Comparison of ENCODE assay signal across 11 cellular contexts in the genomic region with DNA sequence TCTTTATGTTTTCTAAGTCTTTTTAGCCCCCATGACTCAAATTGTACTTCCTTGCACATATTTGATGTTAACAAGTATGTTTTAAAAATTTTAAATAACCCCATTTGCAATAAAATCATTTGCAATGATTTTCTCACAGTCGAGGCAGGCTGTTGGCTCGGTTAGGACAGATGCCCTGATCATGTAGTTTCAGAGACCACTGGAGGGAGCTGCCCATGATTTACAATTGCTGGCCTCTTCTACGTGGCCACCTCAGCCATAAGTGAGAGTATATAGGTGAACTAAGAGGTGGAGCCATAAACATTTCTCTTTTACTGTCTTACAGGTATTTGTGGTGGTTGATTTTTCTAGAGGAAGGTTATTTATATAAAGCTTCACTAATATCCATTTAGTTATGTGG. TPM values are rescaled to one million over a fixed set of nuclear protein-coding genes. Genes with fewer than 3 reads are reported as not detected.
DNase-seq lines count a peak whose midpoint lies in the region; TF ChIP-seq lines count a peak whose summit lies in the region.
"Had no signal": no experiment of that assay in that cellular context is flagged by ENCODE, and none has a peak within 500 bp of the region (broad histone marks: within the 10 kb centered on the region; RNA-seq: fewer than 3 reads in every experiment).

No MANE protein-coding gene starts in this region.

- H2AFZ ChIP-seq in OCI-LY1 (ENCODE audit: low read length) (no peak overlapping the region), neuronal stem cell (ENCODE audit: low read length) (no peak overlapping the region)

- H2BK120ac ChIP-seq in neuronal stem cell (ENCODE audit: low read depth, low read length), result no peak overlapping the region

- H3K14ac ChIP-seq in neuronal stem cell (ENCODE audit: low read length), result no peak overlapping the region

- H3K9me2 ChIP-seq in OCI-LY1 (ENCODE audit: low read depth, low read length), result no peaks in the 10 kb centered on the region

- no peaks in the 10 kb centered on the region for H3F3A ChIP-seq in OCI-LY1 (ENCODE audit: insufficient read depth, low read length)

- no peak overlapping the region for H2BK5ac ChIP-seq in neuronal stem cell (ENCODE audit: low read length)

- no peak for TF ChIP-seq POLR2A in ovary (IDR thresholded peaks at IDR 0.05)

- peaks cover 15% of the 10 kb centered on the region for H3K79me2 ChIP-seq in OCI-LY1 (ENCODE audit: insufficient read depth, low read length)

- H3K4me1 ChIP-seq in OCI-LY1 (ENCODE audit: insufficient read depth, low read length, severe bottlenecking), result peaks cover 24% of the 10 kb centered on the region
- H3K4me1 ChIP-seq in endocrine pancreas (ENCODE audit: control insufficient read depth, insufficient read depth, low read length), result peaks cover 9% of the 10 kb centered on the region
- H3K4me1 ChIP-seq in ovary (ENCODE audit: insufficient read depth), result peaks cover 6% of the 10 kb centered on the region
- peaks cover 2 to 7% of the 10 kb centered on the region in 2 donors for H3K4me1 ChIP-seq in neuronal stem cell (ENCODE audit: control insufficient read depth in 2 of 2, insufficient read depth in 1 of 2, low read depth in 1 of 2, low read length in 2 of 2)

- no peak overlapping the region for H2BK12ac ChIP-seq in neuronal stem cell (ENCODE audit: low read length)

- 0 out of 2 replicates have a peak, but pooled peaks have one; percentile 10 for TF ChIP-seq CTCF in OCI-LY1 (IDR thresholded peaks at IDR 0.05; ENCODE audit: low read length)
- no peak for TF ChIP-seq CTCF in ovary (IDR thresholded peaks at IDR 0.05)

- no peak overlapping the region for H3K23ac ChIP-seq in neuronal stem cell (ENCODE audit: low read depth, low read length, poor library complexity)

- H3K18ac ChIP-seq in neuronal stem cell (ENCODE audit: low read length), result no peak overlapping the region

- peak; percentile 31 for DNase-seq in EL
- DNase-seq in ovary, result no peak
- no peak for DNase-seq in hypothalamus (lab: John Stamatoyannopoulos, UW)
- DNase-seq in neuronal stem cell (ENCODE audit: low spot score), result no peak
- no peak for DNase-seq in NCI-H774 (lab: John Stamatoyannopoulos, UW)
- no peak for DNase-seq in dedifferentiated amniotic fluid mesenchymal stem cell (ENCODE audit: extremely low spot score)
- DNase-seq: NCI-H1694; stimulated activated CD4-positive, alpha-beta T cell treated with anti-CD3 and anti-CD28 coated beads, Interleukin-4, amount 100 ng/mL, for 1 hour; SW 1271 had no signal

- no peak overlapping the region for H2AK5ac ChIP-seq in neuronal stem cell (ENCODE audit: low read depth, low read length)

- peak overlapping the region; percentile 96 for H3K4me2 ChIP-seq in OCI-LY1 (ENCODE audit: low read length)
- no peak overlapping the region for H3K4me2 ChIP-seq in neuronal stem cell (ENCODE audit: insufficient read depth, low read length, poor library complexity, severe bottlenecking)

- H3K27me3 ChIP-seq in OCI-LY1 (ENCODE audit: insufficient read depth, low read length), result no peaks in the 10 kb centered on the region
- no peaks in the 10 kb centered on the region for H3K27me3 ChIP-seq in endocrine pancreas (ENCODE audit: control insufficient read depth, insufficient read depth, low read length)
- no peaks in the 10 kb centered on the region for H3K27me3 ChIP-seq in ovary
- no peaks in the 10 kb centered on the region for H3K27me3 ChIP-seq in neuronal stem cell (ENCODE audit: control insufficient read depth in 3 of 3, insufficient read depth in 3 of 3, low read depth in 1 of 3, low read length in 3 of 3)

- H3K27ac ChIP-seq in OCI-LY1 (ENCODE audit: low read depth, low read length, poor library complexity, severe bottlenecking) (no peak overlapping the region), ovary (peak overlapping the region in 1 of 2 donors; percentile 77), neuronal stem cell (replicated peaks; ENCODE audit: low read length) (no peak overlapping the region)

- H3K9me3 ChIP-seq in OCI-LY1 (ENCODE audit: low read length) (peaks cover 7% of the 10 kb centered on the region; the same call in 1 of the 2 replicates), endocrine pancreas (ENCODE audit: control insufficient read depth, low read length) (peaks cover 3% of the 10 kb centered on the region), ovary (peaks cover 0 to 3% of the 10 kb centered on the region in 2 donors), neuronal stem cell (replicated peaks in 1 of 2; ENCODE audit: control insufficient read depth in 2 of 2, insufficient read depth in 1 of 2, low read depth in 1 of 2, low read length in 2 of 2) (peaks cover 6 to 38% of the 10 kb centered on the region in 2 donors)

- H3K4me3 ChIP-seq in OCI-LY1 (ENCODE audit: low read depth, low read length, poor library complexity, severe bottlenecking) (no peak overlapping the region), endocrine pancreas (ENCODE audit: control insufficient read depth, insufficient read depth, low read length) (peak overlapping the region; percentile 98), ovary (peak overlapping the region; percentile 81), neuronal stem cell (ENCODE audit: low read length in 2 of 2) (no peak overlapping the region)

- H3K9ac ChIP-seq in OCI-LY1 (ENCODE audit: low read length), result no peak overlapping the region
- no peak overlapping the region for H3K9ac ChIP-seq in endocrine pancreas (ENCODE audit: control insufficient read depth, insufficient read depth, low read length)
- no peak overlapping the region for H3K9ac ChIP-seq in neuronal stem cell (ENCODE audit: low read depth, low read length, poor library complexity)

- intact Hi-C loops in ovary (cut with DNase I), result loop anchor here in 2 of 4 donors (5.0 kb wide), 1 partner anchor 280 kb away; no protein-coding TSS in a partner anchor

- H4K8ac ChIP-seq in neuronal stem cell (ENCODE audit: low read depth, low read length), result no peak overlapping the region

- no peak for TF ChIP-seq EP300 in ovary (IDR thresholded peaks at IDR 0.05)

- H3K79me1 ChIP-seq in neuronal stem cell (ENCODE audit: low read depth, low read length), result no peaks in the 10 kb centered on the region

- no peak overlapping the region for H4K91ac ChIP-seq in neuronal stem cell (ENCODE audit: low read depth, low read length, poor library complexity)

- H3K36me3 ChIP-seq in OCI-LY1 (ENCODE audit: insufficient read depth, low read length) (peaks cover 26% of the 10 kb centered on the region), endocrine pancreas (ENCODE audit: control insufficient read depth, insufficient read depth, low read length) (peaks cover 4% of the 10 kb centered on the region), ovary (no peaks in the 10 kb centered on the region), neuronal stem cell (replicated peaks in 1 of 2; ENCODE audit: control insufficient read depth in 2 of 2, insufficient read depth in 2 of 2, low read length in 2 of 2) (peaks cover 8 to 40% of the 10 kb centered on the region in 2 donors)

- no peaks in the 10 kb centered on the region for H4K20me1 ChIP-seq in OCI-LY1 (ENCODE audit: insufficient read depth, low read length)

- no peak overlapping the region for H2BK15ac ChIP-seq in neuronal stem cell (ENCODE audit: low read length)

- H3K4ac ChIP-seq in neuronal stem cell (ENCODE audit: low read length), result no peak overlapping the region

- WGBS in ovary, 3 donors, result 78 to 82% (median 79%) methylated on average over 3 of the region's 3 CpGs
- whole genome bisulfite sequencing in neuronal stem cell (ENCODE audit: extremely low coverage in 2 of 2, insufficient read length in 2 of 2, insufficient replicate concordance in 1 of 2), 2 donors, result no CpG with 5 or more reads among the region's 3 CpGs

RNA-seq across cellular contexts. Expression of a gene that starts 1.7 kb away (rescaled TPM):
- total RNA-seq in ovary, result 10 to 100 TPM; 18.5 to 55.9 (median 47.0) TPM
- polyA plus RNA-seq in ovary, result 10 to 100 TPM; 33.3 to 40.1 TPM
- 28.2 TPM for polyA plus RNA-seq in neuronal stem cell (2013, experiment 1 of 2)
- polyA plus RNA-seq in neuronal stem cell (2013, experiment 2 of 2), result 28.1 TPM

RNA-seq across cellular contexts. Expression of a gene that starts 1.9 kb away (rescaled TPM):
- 10 to 100 TPM in 5 of 7 donors, 1 to 10 TPM in 2; 7.0 to 21.8 (median 13.3) TPM for total RNA-seq in ovary
- 1 to 10 TPM; 8.2 to 8.7 TPM for polyA plus RNA-seq in ovary
- polyA plus RNA-seq in neuronal stem cell (2013, experiment 1 of 2), result 10.0 TPM
- 11.2 TPM for polyA plus RNA-seq in neuronal stem cell (2013, experiment 2 of 2)

Comparison
In these comparisons a context has a peak if more than half of its experiments do, and no peak if none do; other contexts are left out.
1. H3K4me3 ChIP-seq: peak in endocrine pancreas (single experiment) and ovary (single experiment); none in OCI-LY1 (single experiment) and neuronal stem cell (0 of 2).